22 cellular contexts compared by ENCODE assay signal in the genomic region with DNA sequence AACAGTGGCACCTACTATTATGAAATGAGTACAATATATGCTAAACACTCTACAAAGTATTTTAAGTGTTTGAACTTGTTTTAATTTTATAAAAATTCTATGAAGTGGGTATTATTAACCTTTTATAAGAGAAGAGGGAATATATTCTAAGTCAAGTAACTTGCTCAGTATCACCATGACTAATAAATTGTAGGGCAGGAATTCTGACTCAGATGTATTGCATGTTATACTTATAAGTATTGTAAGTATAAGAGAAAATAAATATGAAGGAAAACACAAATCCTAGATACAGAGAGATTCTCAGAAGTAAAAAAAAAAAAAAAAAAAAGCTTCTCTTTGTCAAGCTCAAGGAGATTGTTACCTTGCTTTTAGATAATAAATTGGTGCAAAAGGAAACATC.
"Had no signal": no experiment of that assay in that cellular context is flagged by ENCODE, and none has a peak within 500 bp of the region (broad histone marks: within the 10 kb centered on the region; RNA-seq: fewer than 3 reads in every experiment).

No MANE protein-coding gene starts in this region.

- H3K36me3 Mint-ChIP-seq: activated naive CD8-positive, alpha-beta T cell treated with anti-CD3 and anti-CD28 coated beads, Interleukin-2, amount 10 ng/mL, durations not matched to agents 7 days and 5 days; natural killer cell treated with Interleukin-12 subunit alpha and Interleukin-12 subunit beta and Interleukin-15 and Interleukin-18, amount 100 ng/mL, for 72 hours; stimulated activated naive B cell treated with anti-CD40 and anti-IgM and Interleukin-4, amounts not matched to agents 10 μg/mL and 1 μg/mL and 100 μg/mL, for 72 hours had no signal

- H3K36me3 ChIP-seq: brain microvascular endothelial cell, lower lobe of right lung, thoracic aorta, upper lobe of left lung had no signal

- H3K4me3 Mint-ChIP-seq: activated CD4-positive, alpha-beta T cell treated with anti-CD3 and anti-CD28 coated beads, Interleukin-2, amount 10 ng/mL, durations not matched to agents 24 days and 14 days; activated CD8-positive, alpha-beta T cell treated with anti-CD3 and anti-CD28 coated beads for 36 hours; activated naive CD8-positive, alpha-beta T cell treated with anti-CD3 and anti-CD28 coated beads, Interleukin-2, amount 10 ng/mL, durations not matched to agents 7 days and 5 days; activated T-helper 17 cell treated with anti-CD3 and anti-CD28 coated beads, Interleukin-2, amount 50 U/mL, for 72 hours; central memory CD8-positive, alpha-beta T cell; natural killer cell treated with Interleukin-12 subunit alpha and Interleukin-12 subunit beta and Interleukin-15 and Interleukin-18, amount 100 ng/mL, for 72 hours; stimulated activated naive B cell treated with anti-CD40 and anti-IgM and Interleukin-4, amounts not matched to agents 10 μg/mL and 1 μg/mL and 100 μg/mL, for 72 hours had no signal

- H3K27ac ChIP-seq: brain microvascular endothelial cell, coronary artery, lower lobe of right lung, thoracic aorta, upper lobe of left lung had no signal

- H3K4me3 ChIP-seq: coronary artery, lower lobe of right lung, thoracic aorta, upper lobe of left lung had no signal

- H3K4me1 Mint-ChIP-seq: activated CD4-positive, alpha-beta T cell treated with anti-CD3 and anti-CD28 coated beads, Interleukin-2, amount 10 ng/mL, durations not matched to agents 24 days and 14 days; activated naive CD8-positive, alpha-beta T cell treated with anti-CD3 and anti-CD28 coated beads, Interleukin-2, amount 10 ng/mL, durations not matched to agents 7 days and 5 days; activated T-helper 17 cell treated with anti-CD3 and anti-CD28 coated beads, Interleukin-2, amount 50 U/mL, for 72 hours; central memory CD8-positive, alpha-beta T cell; stimulated activated naive B cell treated with anti-CD40 and anti-IgM and Interleukin-4, amounts not matched to agents 10 μg/mL and 1 μg/mL and 100 μg/mL, for 72 hours had no signal

- H3K4me1 ChIP-seq: lower lobe of right lung, upper lobe of left lung had no signal

- H3K27ac Mint-ChIP-seq: activated CD4-positive, alpha-beta T cell treated with anti-CD3 and anti-CD28 coated beads, Interleukin-2, amount 10 ng/mL, durations not matched to agents 24 days and 14 days; activated CD8-positive, alpha-beta T cell treated with anti-CD3 and anti-CD28 coated beads for 36 hours; activated naive CD8-positive, alpha-beta T cell treated with anti-CD3 and anti-CD28 coated beads, Interleukin-2, amount 10 ng/mL, durations not matched to agents 7 days and 5 days; activated T-helper 17 cell treated with anti-CD3 and anti-CD28 coated beads, Interleukin-2, amount 50 U/mL, for 72 hours; natural killer cell treated with Interleukin-12 subunit alpha and Interleukin-12 subunit beta and Interleukin-15 and Interleukin-18, amount 100 ng/mL, for 72 hours; stimulated activated naive B cell treated with anti-CD40 and anti-IgM and Interleukin-4, amounts not matched to agents 10 μg/mL and 1 μg/mL and 100 μg/mL, for 72 hours had no signal

- DNase-seq: activated CD4-positive, alpha-beta T cell treated with anti-CD3 and anti-CD28 coated beads, Interleukin-2, amount 10 ng/mL, durations not matched to agents 24 days and 14 days; activated CD8-positive, alpha-beta T cell treated with anti-CD3 and anti-CD28 coated beads for 36 hours; activated naive CD4-positive, alpha-beta T cell treated with Interleukin-2 at 50 U/mL for 16 hours; activated naive CD8-positive, alpha-beta T cell treated with anti-CD3 and anti-CD28 coated beads, Interleukin-2, amount 10 ng/mL, durations not matched to agents 7 days and 5 days; activated T-cell treated with anti-CD3 and anti-CD28 coated beads, Interleukin-2, amount 50 U/mL, for 1 hour; aorta; brain microvascular endothelial cell; erythroblast; hippocampal formation; islet precursor cell; left colon; lower lobe of right lung; nucleus accumbens; stimulated activated naive B cell treated with anti-CD40 and anti-IgM and Interleukin-4, amounts not matched to agents 10 μg/mL and 1 μg/mL and 100 μg/mL, for 72 hours; T-helper 1 cell; T1000; upper lobe of left lung had no signal

- H3K9me3 Mint-ChIP-seq: activated CD4-positive, alpha-beta T cell treated with anti-CD3 and anti-CD28 coated beads, Interleukin-2, amount 10 ng/mL, durations not matched to agents 24 days and 14 days; activated naive CD8-positive, alpha-beta T cell treated with anti-CD3 and anti-CD28 coated beads, Interleukin-2, amount 10 ng/mL, durations not matched to agents 7 days and 5 days; stimulated activated naive B cell treated with anti-CD40 and anti-IgM and Interleukin-4, amounts not matched to agents 10 μg/mL and 1 μg/mL and 100 μg/mL, for 72 hours had no signal

- ATAC-seq: activated CD8-positive, alpha-beta T cell treated with anti-CD3 and anti-CD28 coated beads for 36 hours; activated T-helper 17 cell treated with anti-CD3 and anti-CD28 coated beads, Interleukin-2, amount 50 U/mL, for 72 hours; left colon; lower lobe of right lung; natural killer cell treated with Interleukin-12 subunit alpha and Interleukin-12 subunit beta and Interleukin-15 and Interleukin-18, amount 100 ng/mL, for 72 hours; stimulated activated naive B cell treated with anti-CD40 and anti-IgM and Interleukin-4, amounts not matched to agents 10 μg/mL and 1 μg/mL and 100 μg/mL, for 72 hours had no signal

- H3K27me3 Mint-ChIP-seq: activated CD4-positive, alpha-beta T cell treated with anti-CD3 and anti-CD28 coated beads, Interleukin-2, amount 10 ng/mL, durations not matched to agents 24 days and 14 days; activated CD8-positive, alpha-beta T cell treated with anti-CD3 and anti-CD28 coated beads for 36 hours; activated naive CD8-positive, alpha-beta T cell treated with anti-CD3 and anti-CD28 coated beads, Interleukin-2, amount 10 ng/mL, durations not matched to agents 7 days and 5 days; activated T-helper 17 cell treated with anti-CD3 and anti-CD28 coated beads, Interleukin-2, amount 50 U/mL, for 72 hours; central memory CD8-positive, alpha-beta T cell; natural killer cell treated with Interleukin-12 subunit alpha and Interleukin-12 subunit beta and Interleukin-15 and Interleukin-18, amount 100 ng/mL, for 72 hours; stimulated activated naive B cell treated with anti-CD40 and anti-IgM and Interleukin-4, amounts not matched to agents 10 μg/mL and 1 μg/mL and 100 μg/mL, for 72 hours had no signal

- H3K9me3 ChIP-seq: lower lobe of right lung, thoracic aorta, upper lobe of left lung had no signal

- H3K27me3 ChIP-seq: brain microvascular endothelial cell, upper lobe of left lung had no signal
